Comparison of ENCODE assay signal across 8 cellular contexts in the genomic region with DNA sequence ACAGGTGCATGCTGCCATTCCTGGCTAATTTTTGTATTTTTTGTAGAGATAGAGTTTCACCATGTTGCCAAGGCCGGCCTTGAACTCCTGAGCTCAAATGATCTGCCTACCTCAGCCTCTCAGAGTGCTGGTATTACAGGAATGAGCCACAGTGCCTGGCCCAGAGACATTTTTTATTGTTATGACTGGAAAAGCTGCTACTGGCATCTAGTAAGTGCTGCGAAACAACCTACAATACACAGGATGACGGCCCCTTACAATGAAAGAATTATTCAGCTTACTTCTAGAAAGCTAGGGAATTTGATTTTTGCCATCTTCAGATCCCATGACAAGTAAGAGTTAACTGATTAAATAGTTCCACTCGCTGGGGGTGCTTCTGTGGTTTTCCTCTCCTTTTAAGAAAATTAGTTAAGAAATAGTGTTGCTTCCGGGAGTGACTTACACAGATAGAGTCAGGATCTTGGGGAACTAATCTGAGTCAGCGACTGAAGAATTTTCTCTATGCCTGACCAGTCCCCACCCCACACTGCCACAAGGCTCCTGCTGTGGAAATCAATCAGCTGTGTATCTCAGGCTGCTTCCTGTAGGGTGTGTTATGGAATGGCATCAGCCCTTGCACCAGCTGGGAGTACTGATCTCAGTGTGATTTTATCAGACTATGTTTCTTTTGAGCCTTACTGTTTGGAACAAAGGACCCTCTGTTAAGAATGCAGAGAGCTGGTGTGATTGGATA.
DNase-seq lines count a peak whose midpoint lies in the region; FAIRE-seq and TF ChIP-seq lines count a peak whose summit lies in the region.

No MANE protein-coding gene starts in this region.

- DNase-seq in GM12891 (ENCODE audit: insufficient read length, low spot score) (no peak), NCI-H2227 treated with DMSO at 0.1 percent for 48 hours (lab: John Stamatoyannopoulos, UW) (peak; percentile 24), glomerular endothelial cell (ENCODE audit: extremely low read depth, low read depth, low spot score) (peak; percentile 95), pons (ENCODE audit: low spot score) (peak; percentile 80), NCI-H2081 treated with DMSO at 0.1 percent for 48 hours (lab: John Stamatoyannopoulos, UW) (no peak), NCI-H774 (lab: John Stamatoyannopoulos, UW) (no peak), GDM1 (lab: John Stamatoyannopoulos, UW) (no peak)
- peak; percentile 10 for DNase-seq in activated effector memory CD4-positive, alpha-beta T cell treated with Interleukin-2 at 50 U/mL for 16 hours

- FAIRE-seq in GM12891 (lab: Jason Lieb, UNC) = peak; percentile 82

- no peak for TF ChIP-seq POLR2A in GM12891 (IDR thresholded peaks at IDR 0.05; ENCODE audit: low read depth, low read length)

TF ChIP-seq in GM12891, 5 proteins besides CTCF, POLR2A, EP300 and RAD21:
- TF ChIP-seq POU2F2 (IDR thresholded peaks at IDR 0.05; ENCODE audit: low read depth, low read length) (no peak), TAF1 (IDR thresholded peaks at IDR 0.05; ENCODE audit: low read depth, low read length) (no peak), PAX5 (IDR thresholded peaks at IDR 0.05; ENCODE audit: insufficient read depth, low read length, severe bottlenecking) (no peak), SPI1 (IDR thresholded peaks at IDR 0.05; ENCODE audit: low read depth, low read length) (no peak), POLR2AphosphoS5 (IDR thresholded peaks at IDR 0.05; ENCODE audit: low read depth, low read length) (no peak)

Comparison
In these comparisons a context has a peak if more than half of its experiments do, and no peak if none do; other contexts are left out.
1. DNase-seq: peak in NCI-H2227 treated with DMSO at 0.1 percent for 48 hours (single experiment), activated effector memory CD4-positive, alpha-beta T cell treated with Interleukin-2 at 50 U/mL for 16 hours (single experiment), glomerular endothelial cell (single experiment) and pons (single experiment); none in GM12891 (single experiment), NCI-H2081 treated with DMSO at 0.1 percent for 48 hours (single experiment), NCI-H774 (single experiment) and GDM1 (single experiment).